In genomic region chr5:139651863-139652787, GRCh38 we compare ENCODE assay signal across 7 cellular contexts. TPM values are rescaled to one million over a fixed set of nuclear protein-coding genes. Genes with fewer than 3 reads are reported as not detected.
A peak's percentile ranks its signal among the peaks of the same experiment; 100 is the strongest.
DNase-seq lines count a peak whose midpoint lies in the region; ATAC-seq and TF ChIP-seq lines count a peak whose summit lies in the region.

No MANE protein-coding gene starts in this region.

- no peaks in the 10 kb centered on the region for H3K9me3 Mint-ChIP-seq in HFFc6

- DNase-seq in HFFc6 (peak; percentile 92), NCI-H1694 treated with DMSO at 0.1 percent for 48 hours (lab: John Stamatoyannopoulos, UW) (peak; percentile 42), epithelial cell of prostate (ENCODE audit: low read depth, low spot score) (peak; percentile 75), midbrain (lab: John Stamatoyannopoulos, UW) (peak; percentile 91)
- DNase-seq in activated CD8-positive, alpha-beta memory T cell treated with anti-CD3 and anti-CD28 coated beads, Interleukin-2, amount 50 U/mL, for 48 hours: peak; percentile 78
- DNase-seq in stimulated activated naive CD4-positive, alpha-beta T cell treated with Interleukin-2 at 50 U/mL for 16 hours (lab: John Stamatoyannopoulos, UW): peak; percentile 24

- peak overlapping the region; percentile 30 for H3K27ac ChIP-seq in epithelial cell of prostate

- H3K27me3 Mint-ChIP-seq in HFFc6 (ENCODE audit: insufficient read depth): no peaks in the 10 kb centered on the region; the same call in 1 of the 2 replicates

- H3K4me1 Mint-ChIP-seq in HFFc6 (ENCODE audit: low read depth): peaks cover 59% of the 10 kb centered on the region

- TF ChIP-seq CTCF in HFFc6 (IDR thresholded peaks at IDR 0.05): no peak

- peak; percentile 29 for TF ChIP-seq POLR2A in GM18505 (IDR thresholded peaks at IDR 0.05; ENCODE audit: borderline replicate concordance, extremely low read depth, insufficient read depth, insufficient read length)

- H3K4me3 Mint-ChIP-seq in HFFc6: peak overlapping the region; percentile 85

- ATAC-seq in GM18505 (IDR thresholded peaks at IDR 0.05; ENCODE audit: unreplicated experiment): peak; percentile 49

- peak overlapping the region; percentile 97 for H3K27ac Mint-ChIP-seq in HFFc6

- no peaks in the 10 kb centered on the region for H3K36me3 Mint-ChIP-seq in HFFc6 (ENCODE audit: low read depth)

RNA-seq across cellular contexts. Expression of gene CXXC5, which starts 4.0 kb away (rescaled TPM):
- total RNA-seq in HFFc6 (2021; fragmentation: NEBNext Ultra II Directional; extraction: Animal tissue kit (Norgen Biotek cat#: 25700)): 10 to 100 TPM; 46.4 to 58.5 (median 49.2) TPM

Comparison
In these comparisons a context has a peak if more than half of its experiments do, and no peak if none do; other contexts are left out.
1. Peak in every context shown above with its lines: DNase-seq, ATAC-seq and H3K27ac ChIP-seq.
2. DNase-seq: peak in every context shown above with its lines; median percentile 92 in HFFc6; 91 in midbrain; 78 in activated CD8-positive, alpha-beta memory T cell treated with anti-CD3 and anti-CD28 coated beads, Interleukin-2, amount 50 U/mL, for 48 hours; 75 in epithelial cell of prostate; 42 in NCI-H1694 treated with DMSO at 0.1 percent for 48 hours; 24 in stimulated activated naive CD4-positive, alpha-beta T cell treated with Interleukin-2 at 50 U/mL for 16 hours.